ENCODE assay signal across 21 cellular contexts in the genomic region with DNA sequence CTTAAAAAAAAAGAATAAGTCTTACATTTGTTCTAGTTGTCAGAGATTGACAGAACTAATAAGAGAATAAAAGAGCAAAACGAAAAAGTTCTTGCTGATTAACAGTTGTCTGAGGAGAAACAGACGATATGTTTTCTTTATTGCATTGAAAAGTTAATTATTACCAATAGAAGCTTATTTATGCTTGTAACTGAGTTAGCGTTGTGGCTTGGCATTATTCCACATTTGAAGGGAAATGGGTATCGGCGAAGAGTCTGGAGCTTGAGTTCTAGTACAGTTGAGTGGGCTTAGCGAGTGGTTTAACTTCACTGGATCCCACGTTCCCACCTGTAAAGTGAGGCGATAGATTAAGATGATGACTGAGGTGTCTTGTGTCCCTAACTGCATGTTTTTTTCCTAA.
"Had no signal": no experiment of that assay in that cellular context is flagged by ENCODE, and none has a peak within 500 bp of the region (broad histone marks: within the 10 kb centered on the region; RNA-seq: fewer than 3 reads in every experiment).

No MANE protein-coding gene starts in this region.

- H3K4me3 Mint-ChIP-seq: activated CD4-positive, alpha-beta T cell treated with anti-CD3 and anti-CD28 coated beads, Interleukin-2, amount 10 ng/mL, durations not matched to agents 7 days and 5 days; activated CD8-positive, alpha-beta T cell treated with anti-CD3 and anti-CD28 coated beads, Interleukin-2, amount 10 ng/mL, durations not matched to agents 7 days and 5 days; activated naive CD4-positive, alpha-beta T cell treated with anti-CD3 and anti-CD28 coated beads, Interleukin-2, amount 10 ng/mL, durations not matched to agents 7 days and 5 days; activated naive CD8-positive, alpha-beta T cell treated with anti-CD3 and anti-CD28 coated beads, Interleukin-2, amount 50 U/mL, for 24 hours; activated T-cell treated with anti-CD3 and anti-CD28 coated beads, Interleukin-2, amount 50 U/mL, for 4 hours; brain; naive thymus-derived CD8-positive, alpha-beta T cell; stimulated activated effector memory CD8-positive, alpha-beta T cell treated with anti-CD3 and anti-CD28 coated beads, Interleukin-12 subunit alpha, Interleukin-12 subunit beta, amount 100 ng/mL, for 72 hours; T-helper 2 cell treated with Interferon-gamma antibody and Interleukin-4, amounts not matched to agents 5 μg/mL and 100 μg/mL, for 36 hours had no signal

- H3K36me3 Mint-ChIP-seq: stimulated activated effector memory CD8-positive, alpha-beta T cell treated with anti-CD3 and anti-CD28 coated beads, Interleukin-12 subunit alpha, Interleukin-12 subunit beta, amount 100 ng/mL, for 72 hours had no signal

- H3K4me1 ChIP-seq: vagina had no signal

- H3K9me3 ChIP-seq: ovary, stomach, vagina had no signal

- H3K27ac Mint-ChIP-seq: activated CD4-positive, alpha-beta T cell treated with anti-CD3 and anti-CD28 coated beads, Interleukin-2, amount 10 ng/mL, durations not matched to agents 7 days and 5 days; activated CD8-positive, alpha-beta T cell treated with anti-CD3 and anti-CD28 coated beads, Interleukin-2, amount 10 ng/mL, durations not matched to agents 7 days and 5 days; activated naive CD4-positive, alpha-beta T cell treated with anti-CD3 and anti-CD28 coated beads, Interleukin-2, amount 10 ng/mL, durations not matched to agents 7 days and 5 days; activated naive CD8-positive, alpha-beta T cell treated with anti-CD3 and anti-CD28 coated beads, Interleukin-2, amount 50 U/mL, for 24 hours; naive thymus-derived CD8-positive, alpha-beta T cell; stimulated activated effector memory CD8-positive, alpha-beta T cell treated with anti-CD3 and anti-CD28 coated beads, Interleukin-12 subunit alpha, Interleukin-12 subunit beta, amount 100 ng/mL, for 72 hours; T-helper 2 cell treated with Interferon-gamma antibody and Interleukin-4, amounts not matched to agents 5 μg/mL and 100 μg/mL, for 36 hours had no signal

- H3K36me3 ChIP-seq: ovary, vagina had no signal

- DNase-seq: activated CD4-positive, alpha-beta T cell treated with anti-CD3 and anti-CD28 coated beads, Interleukin-2, amount 10 ng/mL, durations not matched to agents 7 days and 5 days; activated CD8-positive, alpha-beta memory T cell treated with anti-CD3 and anti-CD28 coated beads, Interleukin-2, amount 50 U/mL, for 4 hours; activated CD8-positive, alpha-beta T cell treated with anti-CD3 and anti-CD28 coated beads, Interleukin-2, amount 10 ng/mL, durations not matched to agents 7 days and 5 days; activated naive CD4-positive, alpha-beta T cell treated with anti-CD3 and anti-CD28 coated beads, Interleukin-2, amount 10 ng/mL, durations not matched to agents 7 days and 5 days; activated naive CD8-positive, alpha-beta T cell treated with anti-CD3 and anti-CD28 coated beads, Interleukin-2, amount 50 U/mL, for 24 hours; activated T-cell treated with anti-CD3 and anti-CD28 coated beads, Interleukin-2, amount 50 U/mL, for 4 hours; anterior cingulate cortex; caudate nucleus; dorsolateral prefrontal cortex; foreskin melanocyte; head of caudate nucleus; mesendoderm; naive thymus-derived CD8-positive, alpha-beta T cell; ovary; stimulated activated CD4-positive, alpha-beta T cell treated with anti-CD3 and anti-CD28 coated beads, Interleukin-4, amount 100 ng/mL, for 24 hours; stomach had no signal

- H3K9me3 Mint-ChIP-seq: activated naive CD4-positive, alpha-beta T cell treated with anti-CD3 and anti-CD28 coated beads, Interleukin-2, amount 10 ng/mL, durations not matched to agents 7 days and 5 days; activated naive CD8-positive, alpha-beta T cell treated with anti-CD3 and anti-CD28 coated beads, Interleukin-2, amount 50 U/mL, for 24 hours; brain; stimulated activated effector memory CD8-positive, alpha-beta T cell treated with anti-CD3 and anti-CD28 coated beads, Interleukin-12 subunit alpha, Interleukin-12 subunit beta, amount 100 ng/mL, for 72 hours; T-helper 2 cell treated with Interferon-gamma antibody and Interleukin-4, amounts not matched to agents 5 μg/mL and 100 μg/mL, for 36 hours had no signal

- H3K27me3 ChIP-seq: dorsolateral prefrontal cortex, ovary, stomach, vagina had no signal

- H3K4me3 ChIP-seq: dorsolateral prefrontal cortex, ovary, stomach, vagina had no signal

- H3K4me1 Mint-ChIP-seq: activated CD4-positive, alpha-beta T cell treated with anti-CD3 and anti-CD28 coated beads, Interleukin-2, amount 10 ng/mL, durations not matched to agents 7 days and 5 days; activated naive CD4-positive, alpha-beta T cell treated with anti-CD3 and anti-CD28 coated beads, Interleukin-2, amount 10 ng/mL, durations not matched to agents 7 days and 5 days; activated naive CD8-positive, alpha-beta T cell treated with anti-CD3 and anti-CD28 coated beads, Interleukin-2, amount 50 U/mL, for 24 hours; brain; stimulated activated effector memory CD8-positive, alpha-beta T cell treated with anti-CD3 and anti-CD28 coated beads, Interleukin-12 subunit alpha, Interleukin-12 subunit beta, amount 100 ng/mL, for 72 hours had no signal

- H3K27me3 Mint-ChIP-seq: activated CD4-positive, alpha-beta T cell treated with anti-CD3 and anti-CD28 coated beads, Interleukin-2, amount 10 ng/mL, durations not matched to agents 7 days and 5 days; activated naive CD4-positive, alpha-beta T cell treated with anti-CD3 and anti-CD28 coated beads, Interleukin-2, amount 10 ng/mL, durations not matched to agents 7 days and 5 days; activated naive CD8-positive, alpha-beta T cell treated with anti-CD3 and anti-CD28 coated beads, Interleukin-2, amount 50 U/mL, for 24 hours; brain; naive thymus-derived CD8-positive, alpha-beta T cell had no signal

- ATAC-seq: activated CD8-positive, alpha-beta T cell treated with anti-CD3 and anti-CD28 coated beads, Interleukin-2, amount 10 ng/mL, durations not matched to agents 7 days and 5 days; activated naive CD8-positive, alpha-beta T cell treated with anti-CD3 and anti-CD28 coated beads, Interleukin-2, amount 50 U/mL, for 24 hours; activated T-cell treated with anti-CD3 and anti-CD28 coated beads, Interleukin-2, amount 50 U/mL, for 4 hours; naive thymus-derived CD8-positive, alpha-beta T cell; sciatic nerve; stimulated activated effector memory CD8-positive, alpha-beta T cell treated with anti-CD3 and anti-CD28 coated beads, Interleukin-12 subunit alpha, Interleukin-12 subunit beta, amount 100 ng/mL, for 72 hours had no signal
